ENCODE assay signal across 19 cellular contexts in the genomic region with DNA sequence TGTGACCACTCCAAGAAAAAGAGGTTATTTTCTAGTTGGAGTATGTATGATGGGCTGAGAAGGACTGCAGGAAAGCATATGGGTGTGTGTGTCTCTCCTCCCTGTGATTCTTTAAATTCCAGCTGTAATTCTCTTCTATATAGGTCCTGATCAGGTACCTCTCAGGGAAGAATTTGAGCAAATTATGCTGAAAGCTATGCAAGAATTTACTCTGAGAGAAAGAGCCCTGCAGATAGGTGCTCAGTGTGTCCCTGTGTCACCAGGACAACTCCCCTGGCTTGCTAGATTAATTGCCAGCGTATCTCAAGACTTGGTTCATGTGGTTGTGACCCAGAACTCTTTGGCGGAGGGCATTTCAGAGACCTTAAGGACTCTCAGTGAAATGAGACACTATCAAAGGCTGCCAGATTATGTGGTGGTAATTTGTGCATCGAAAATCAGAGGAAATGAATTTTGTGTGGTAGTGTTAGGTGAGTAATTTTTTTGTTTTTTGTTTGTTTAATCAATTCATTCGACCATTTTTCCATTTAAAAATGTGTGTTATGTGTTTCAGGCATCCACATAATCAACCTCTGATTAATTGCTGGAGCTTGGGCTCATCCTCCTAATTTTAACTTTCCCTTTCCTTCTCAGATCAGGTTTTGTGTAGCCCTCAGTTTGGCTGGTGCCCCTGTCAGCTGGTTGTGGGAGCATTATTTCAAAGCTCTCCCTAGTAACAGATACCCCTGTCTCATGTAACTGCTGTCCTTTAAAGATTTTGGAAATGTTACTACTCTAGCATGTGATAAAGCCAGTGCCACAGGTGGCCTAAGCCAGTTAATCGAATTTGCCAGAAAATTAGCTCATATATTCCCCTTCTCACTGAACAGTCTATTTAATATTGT.
DNase-seq lines count a peak whose midpoint lies in the region; ATAC-seq and TF ChIP-seq lines count a peak whose summit lies in the region.
"Had no signal": no experiment of that assay in that cellular context is flagged by ENCODE, and none has a peak within 500 bp of the region (broad histone marks: within the 10 kb centered on the region; RNA-seq: fewer than 3 reads in every experiment).

No MANE protein-coding gene starts in this region.

- no peak for DNase-seq in left ventricle myocardium superior
- DNase-seq in Right ventricle myocardium inferior (ENCODE audit: missing footprints): no peak
- DNase-seq in mesendoderm: peak; percentile 21
- DNase-seq in trophoblast cell: peak in 1 of 2 donors; percentile 62
- DNase-seq in Karpas-422: no peak
- no peak for DNase-seq in upper lobe of left lung
- DNase-seq: AML-193; CD4-positive, alpha-beta T cell; HCEC 1CT; NCI-H1092; NCI-H1436 treated with DMSO at 0.1 percent for 48 hours; NCI-H187 treated with DMSO at 0.1 percent for 48 hours; NCI-H2171 treated with DMSO at 0.1 percent for 48 hours; NCI-H345; NCI-H510A treated with DMSO at 0.1 percent for 48 hours; RPMI8226; SHP77 had no signal

- H2BK15ac ChIP-seq in mesendoderm (replicated peaks; ENCODE audit: low read depth): no peak overlapping the region

- H4K8ac ChIP-seq in mesendoderm (ENCODE audit: low read depth, low read length) (no peak overlapping the region), trophoblast cell (ENCODE audit: low read depth, low read length) (no peak overlapping the region)

- TF ChIP-seq POLR2A in upper lobe of left lung (IDR thresholded peaks at IDR 0.05): no peak

- no peak overlapping the region for H3K4me3 ChIP-seq in mesendoderm (ENCODE audit: low read length)
- no peak overlapping the region for H3K4me3 ChIP-seq in trophoblast cell (ENCODE audit: low read depth, low read length)
- no peak overlapping the region for H3K4me3 ChIP-seq in Karpas-422 (ENCODE audit: low read length)
- H3K4me3 ChIP-seq in upper lobe of left lung: no peak overlapping the region
- H3K4me3 ChIP-seq: BLaER1 treated with 17β-estradiol and CSF1 and Interleukin-3, amounts not matched to agents 10 nM and 100 nM had no signal

- H3K23ac ChIP-seq in mesendoderm (ENCODE audit: low read length): no peak overlapping the region
- H3K23ac ChIP-seq in trophoblast cell (ENCODE audit: low read length): no peak overlapping the region

- no peak overlapping the region for H4K91ac ChIP-seq in trophoblast cell (ENCODE audit: low read depth, low read length)

- H3K4me1 ChIP-seq in mesendoderm (ENCODE audit: control insufficient read depth, low read depth, low read length) (no peaks in the 10 kb centered on the region), trophoblast cell (ENCODE audit: control insufficient read depth in 1 of 2, insufficient read depth in 2 of 2, low read length in 2 of 2) (peaks cover 7 to 17% of the 10 kb centered on the region in 2 experiments), Karpas-422 (ENCODE audit: low read length) (no peaks in the 10 kb centered on the region), upper lobe of left lung (no peaks in the 10 kb centered on the region)

- H3K79me1 ChIP-seq in mesendoderm (ENCODE audit: low read length): no peaks in the 10 kb centered on the region
- H3K79me1 ChIP-seq in trophoblast cell (ENCODE audit: low read length): peaks cover 10% of the 10 kb centered on the region

- no peak overlapping the region for H2BK12ac ChIP-seq in trophoblast cell (ENCODE audit: low read length)

- intact Hi-C loops in left ventricle myocardium superior (cut with micrococcal nuclease): no loop called here
- intact Hi-C loops in Right ventricle myocardium inferior (cut with DNase I): no loop called here

- TF ChIP-seq CTCF in upper lobe of left lung (IDR thresholded peaks at IDR 0.05): no peak

- ATAC-seq in left ventricle myocardium superior (peak; percentile 29), Right ventricle myocardium inferior (no peak), GM19395 (IDR thresholded peaks at IDR 0.05; ENCODE audit: unreplicated experiment) (no peak), upper lobe of left lung (ENCODE audit: low FRiP score in 2 of 2) (no peak)

- H2AFZ ChIP-seq in trophoblast cell (ENCODE audit: insufficient read depth, low read length, poor library complexity): no peak overlapping the region
- H2AFZ ChIP-seq in Karpas-422 (ENCODE audit: low read length): no peak overlapping the region

- H3K4me2 ChIP-seq in mesendoderm (ENCODE audit: low read length) (no peak overlapping the region), trophoblast cell (ENCODE audit: low read length) (no peak overlapping the region), Karpas-422 (ENCODE audit: low read depth, low read length, poor library complexity, severe bottlenecking) (no peak overlapping the region)

- H3K79me2 ChIP-seq in mesendoderm (ENCODE audit: control insufficient read depth, insufficient read depth, low read length) (no peaks in the 10 kb centered on the region), trophoblast cell (ENCODE audit: control insufficient read depth, insufficient read depth, low read length, poor library complexity) (no peaks in the 10 kb centered on the region), Karpas-422 (ENCODE audit: low read length) (no peaks in the 10 kb centered on the region)

- no peak overlapping the region for H4K5ac ChIP-seq in mesendoderm (ENCODE audit: low read length)

- no peak overlapping the region for H3K14ac ChIP-seq in trophoblast cell (ENCODE audit: low read length)

- H3K36me3 ChIP-seq in mesendoderm (ENCODE audit: control insufficient read depth, insufficient read depth, low read length) (no peaks in the 10 kb centered on the region), trophoblast cell (ENCODE audit: control insufficient read depth in 1 of 2, insufficient read depth in 2 of 2, low read length in 2 of 2) (peaks cover 4 to 22% of the 10 kb centered on the region in 2 experiments), Karpas-422 (ENCODE audit: insufficient read depth, low read length) (no peaks in the 10 kb centered on the region), upper lobe of left lung (no peaks in the 10 kb centered on the region)
- H3K36me3 ChIP-seq: BLaER1 treated with 17β-estradiol and CSF1 and Interleukin-3, amounts not matched to agents 10 nM and 100 nM had no signal

- H2BK5ac ChIP-seq in mesendoderm (ENCODE audit: low read length) (no peak overlapping the region), trophoblast cell (ENCODE audit: low read depth, low read length, poor library complexity) (no peak overlapping the region)

- no peak overlapping the region for H3K56ac ChIP-seq in mesendoderm (ENCODE audit: low read length)

- no peaks in the 10 kb centered on the region for H3K9me3 ChIP-seq in trophoblast cell (ENCODE audit: insufficient read depth, low read depth, low read length)
- H3K9me3 ChIP-seq in Karpas-422 (ENCODE audit: low read length): no peaks in the 10 kb centered on the region
- no peaks in the 10 kb centered on the region for H3K9me3 ChIP-seq in upper lobe of left lung
- H3K9me3 ChIP-seq: BLaER1 treated with 17β-estradiol and CSF1 and Interleukin-3, amounts not matched to agents 10 nM and 100 nM had no signal

- H2AK5ac ChIP-seq in mesendoderm (ENCODE audit: low read length) (no peak overlapping the region), trophoblast cell (ENCODE audit: low read length) (peak overlapping the region; percentile 64)

- no peak overlapping the region for H4K12ac ChIP-seq in trophoblast cell (ENCODE audit: low read depth, low read length)

- no peak overlapping the region for H3K27ac ChIP-seq in mesendoderm (ENCODE audit: low read depth, low read length)
- H3K27ac ChIP-seq in trophoblast cell (ENCODE audit: low read depth, low read length): no peak overlapping the region
- no peak overlapping the region for H3K27ac ChIP-seq in Karpas-422 (ENCODE audit: low read length)
- H3K27ac ChIP-seq in upper lobe of left lung: no peak overlapping the region
- H3K27ac ChIP-seq: BLaER1 treated with 17β-estradiol and CSF1 and Interleukin-3, amounts not matched to agents 10 nM and 100 nM had no signal

- H3K18ac ChIP-seq in mesendoderm (ENCODE audit: low read length) (no peak overlapping the region), trophoblast cell (ENCODE audit: low read length) (no peak overlapping the region)

- H3K27me3 ChIP-seq in mesendoderm (ENCODE audit: insufficient read depth, low read length, poor library complexity) (no peaks in the 10 kb centered on the region), trophoblast cell (ENCODE audit: insufficient read depth, low read length) (no peaks in the 10 kb centered on the region), Karpas-422 (ENCODE audit: low read length) (no peaks in the 10 kb centered on the region), upper lobe of left lung (no peaks in the 10 kb centered on the region)
- H3K27me3 ChIP-seq: BLaER1 treated with 17β-estradiol and CSF1 and Interleukin-3, amounts not matched to agents 10 nM and 100 nM had no signal

- H3K4ac ChIP-seq in mesendoderm (ENCODE audit: low read depth, low read length): no peak overlapping the region
- no peak overlapping the region for H3K4ac ChIP-seq in trophoblast cell (ENCODE audit: low read depth, low read length)

- H4K20me1 ChIP-seq in Karpas-422 (ENCODE audit: insufficient read depth, low read depth, low read length): no peaks in the 10 kb centered on the region
- H4K20me1 ChIP-seq: BLaER1 treated with 17β-estradiol and CSF1 and Interleukin-3, amounts not matched to agents 10 nM and 100 nM had no signal

- H3K9me2 ChIP-seq in Karpas-422 (replicated peaks; ENCODE audit: insufficient read depth, low read length): no peaks in the 10 kb centered on the region

- no peak overlapping the region for H2BK120ac ChIP-seq in mesendoderm (ENCODE audit: low read depth, low read length)
- H2BK120ac ChIP-seq in trophoblast cell (ENCODE audit: insufficient read depth, low read length, poor library complexity): no peak overlapping the region

- WGBS in mesendoderm (ENCODE audit: extremely low coverage, insufficient coverage, low lambda C conversion rate): 100% methylated on average over 1 of the region's 5 CpGs
- WGBS in trophoblast cell (ENCODE audit: extremely low coverage, insufficient coverage, insufficient read length): no CpG with 5 or more reads among the region's 5 CpGs
- 85 to 86% methylated on average over 5 of the region's 5 CpGs for WGBS in upper lobe of left lung, 2 donors

- TF ChIP-seq EP300 in upper lobe of left lung (IDR thresholded peaks at IDR 0.05): no peak

- no peak overlapping the region for H3K9ac ChIP-seq in mesendoderm (ENCODE audit: low read length)
- H3K9ac ChIP-seq in trophoblast cell (ENCODE audit: low read length): no peak overlapping the region
- H3K9ac ChIP-seq in Karpas-422 (ENCODE audit: low read length): no peak overlapping the region
- H3K9ac ChIP-seq: BLaER1 treated with 17β-estradiol and CSF1 and Interleukin-3, amounts not matched to agents 10 nM and 100 nM had no signal
